ENCODE assay signal across 13 cellular contexts in genomic region chrX:65900850-65901844, GRCh38.
"Had no signal": no experiment of that assay in that cellular context is flagged by ENCODE, and none has a peak within 500 bp of the region (broad histone marks: within the 10 kb centered on the region; RNA-seq: fewer than 3 reads in every experiment).

No MANE protein-coding gene starts in this region.

- DNase-seq: activated CD4-positive, CD25-positive, alpha-beta regulatory T cell; activated CD8-positive, alpha-beta memory T cell treated with anti-CD3 and anti-CD28 coated beads, Interleukin-2, amount 50 U/mL, for 4 hours; activated naive CD4-positive, alpha-beta T cell treated with Interleukin-2 at 50 U/mL for 16 hours; central memory CD4-positive, alpha-beta T cell; effector CD8-positive, alpha-beta T cell; left ventricle myocardium inferior; nephron progenitor cell; ovary; stimulated activated CD4-positive, alpha-beta T cell treated with anti-CD3 and anti-CD28 coated beads, Interleukin-12 subunit alpha, Interleukin-12 subunit beta, amount 100 ng/mL, for 4 hours; stimulated activated naive CD4-positive, alpha-beta T cell treated with Interleukin-2 at 50 U/mL for 16 hours; upper lobe of left lung had no signal

- ATAC-seq: gastroesophageal sphincter had no signal

- H3K27me3 Mint-ChIP-seq: memory B cell had no signal

- H3K4me1 Mint-ChIP-seq: nephron progenitor cell had no signal

- H3K4me3 Mint-ChIP-seq: memory B cell, nephron progenitor cell had no signal

- H3K27ac Mint-ChIP-seq: memory B cell, nephron progenitor cell had no signal
